ENCODE assay signal across 10 cellular contexts in genomic region chr10:129057856-129058663, GRCh38.
DNase-seq lines count a peak whose midpoint lies in the region; ATAC-seq, FAIRE-seq and TF ChIP-seq lines count a peak whose summit lies in the region.
"Had no signal": no experiment of that assay in that cellular context is flagged by ENCODE, and none has a peak within 500 bp of the region (broad histone marks: within the 10 kb centered on the region; RNA-seq: fewer than 3 reads in every experiment).

No MANE protein-coding gene starts in this region.

- no peak for FAIRE-seq in kidney (lab: Jason Lieb, UNC)
- FAIRE-seq: keratinocyte had no signal

- no peak overlapping the region for H3K9ac ChIP-seq in kidney (ENCODE audit: low read length in 2 of 2)

- peak; percentile 76 for ATAC-seq in HG03135 (IDR thresholded peaks at IDR 0.05; ENCODE audit: unreplicated experiment)

- peaks cover 0 to 2% of the 10 kb centered on the region in 2 donors for H3K4me1 ChIP-seq in kidney (ENCODE audit: control insufficient read depth in 1 of 2, insufficient read depth in 1 of 2, low read depth in 1 of 2, low read length in 2 of 2)

- TF ChIP-seq CTCF in kidney (IDR thresholded peaks at IDR 0.05; ENCODE audit: borderline replicate concordance, extremely low read depth, insufficient read depth) = no peak

- H3K27ac ChIP-seq in kidney (ENCODE audit: low read depth in 2 of 2, low read length in 2 of 2) = no peak overlapping the region

- no peaks in the 10 kb centered on the region for H3K9me3 ChIP-seq in kidney (ENCODE audit: control insufficient read depth in 1 of 2, low read length in 2 of 2)

- intact Hi-C loops in kidney (cut with DNase I) = no loop called here

- H3K36me3 ChIP-seq in kidney (ENCODE audit: control insufficient read depth in 1 of 2, insufficient read depth in 2 of 2, low read length in 2 of 2) = no peaks in the 10 kb centered on the region

- DNase-seq in NCI-H2029 treated with DMSO at 0.1 percent for 48 hours (lab: John Stamatoyannopoulos, UW) = peak; percentile 9
- no peak for DNase-seq in NCI-H2029 (lab: John Stamatoyannopoulos, UW)
- peak; percentile 23 for DNase-seq in activated CD8-positive, alpha-beta memory T cell treated with anti-CD3 and anti-CD28 coated beads, Interleukin-2, amount 50 U/mL, for 4 hours
- DNase-seq in stimulated activated CD8-positive, alpha-beta memory T cell treated with anti-CD3 and anti-CD28 coated beads, Interleukin-4, amount 100 ng/mL, for 1 hour (ENCODE audit: low read depth in 2 of 2, low spot score in 1 of 2) = peak; percentile 7 to 27
- DNase-seq in kidney = no peak
- no peak for DNase-seq in globus pallidus (ENCODE audit: low spot score)
- DNase-seq in Ammon's horn (ENCODE audit: low spot score) = no peak
- DNase-seq: 8988T had no signal

- H3K4me3 ChIP-seq in kidney (ENCODE audit: low read length in 2 of 2) = no peak overlapping the region

Comparison
In these comparisons a context has a peak if more than half of its experiments do, and no peak if none do; other contexts are left out.
1. DNase-seq: peak in NCI-H2029 treated with DMSO at 0.1 percent for 48 hours (single experiment), activated CD8-positive, alpha-beta memory T cell treated with anti-CD3 and anti-CD28 coated beads, Interleukin-2, amount 50 U/mL, for 4 hours (single experiment) and stimulated activated CD8-positive, alpha-beta memory T cell treated with anti-CD3 and anti-CD28 coated beads, Interleukin-4, amount 100 ng/mL, for 1 hour (2 of 2); none in NCI-H2029 (single experiment), kidney (single experiment), globus pallidus (single experiment) and Ammon's horn (single experiment).